12 cellular contexts compared by ENCODE assay signal in the genomic region with DNA sequence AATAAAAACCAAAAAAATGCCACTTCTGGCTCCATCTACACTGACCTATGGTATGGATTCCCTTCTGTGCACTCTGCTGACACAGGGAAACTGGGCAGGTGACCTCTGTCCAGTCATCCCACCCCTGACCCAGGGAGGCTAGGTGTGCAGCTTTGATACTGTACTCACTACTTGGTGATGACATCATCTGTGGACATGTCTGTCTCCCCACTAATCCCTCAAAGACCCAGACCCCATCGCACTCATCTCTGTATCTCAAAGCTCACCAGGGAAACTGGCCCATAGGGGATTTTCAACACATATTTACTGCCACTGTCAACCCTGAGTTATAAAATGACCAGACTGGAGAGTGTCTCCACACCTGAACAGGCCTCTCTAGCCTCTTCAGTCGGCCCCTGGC. TPM values are rescaled to one million over a fixed set of nuclear protein-coding genes. Genes with fewer than 3 reads are reported as not detected.
DNase-seq lines count a peak whose midpoint lies in the region; ATAC-seq, FAIRE-seq and TF ChIP-seq lines count a peak whose summit lies in the region.
"Had no signal": no experiment of that assay in that cellular context is flagged by ENCODE, and none has a peak within 500 bp of the region (broad histone marks: within the 10 kb centered on the region; RNA-seq: fewer than 3 reads in every experiment).

No MANE protein-coding gene starts in this region.

- peak overlapping the region in 2 of 3 donors; percentile 63 to 80 for H3K27ac Mint-ChIP-seq in CD4-positive, CD25-positive, alpha-beta regulatory T cell

- H3K4me3 Mint-ChIP-seq in CD4-positive, CD25-positive, alpha-beta regulatory T cell: peak overlapping the region in 2 of 4 donors; percentile 21 to 33

- in situ Hi-C loops in K562 (cut with MboI): no loop called here

- POLR2A ChIA-PET in K562 (lab: Yijun Ruan, JAX): interaction anchor here (0.7 to 2.6 kb wide), 7 partner anchors 8 to 85 kb away, joined by 3 to 8 read pairs (median 4); no protein-coding TSS in a partner anchor

- H3K27ac ChIP-seq in CD4-positive, CD25-positive, alpha-beta regulatory T cell (ENCODE audit: insufficient read depth, low read length, poor library complexity, severe bottlenecking): no peak overlapping the region
- H3K27ac ChIP-seq in K562 (ENCODE audit: extremely low read depth, low read depth, low read length): no peak overlapping the region
- no peak overlapping the region for H3K27ac ChIP-seq in aorta (ENCODE audit: low read depth in 1 of 2, low read length in 2 of 2)
- H3K27ac ChIP-seq: right atrium auricular region had no signal

- intact Hi-C loops in K562 (cut with micrococcal nuclease): no loop called here
- intact Hi-C loops in aorta (cut with DNase I): loop anchor here in 1 of 2 donors (5.0 kb wide), 1 partner anchor 56 kb away; no protein-coding TSS in a partner anchor

- no peak for ATAC-seq in CD4-positive, CD25-positive, alpha-beta regulatory T cell (ENCODE audit: low read depth in 2 of 2)
- ATAC-seq in GM19025 (IDR thresholded peaks at IDR 0.05; ENCODE audit: low read depth, unreplicated experiment): peak; percentile 52
- peak; percentile 66 for ATAC-seq in HG02852 (IDR thresholded peaks at IDR 0.05; ENCODE audit: unreplicated experiment)
- peak; percentile 16; the same call in 2 of the 3 replicates for ATAC-seq in K562
- ATAC-seq in aorta (ENCODE audit: low FRiP score): no peak

- no peaks in the 10 kb centered on the region for H3K9me3 ChIP-seq in CD4-positive, CD25-positive, alpha-beta regulatory T cell (ENCODE audit: control insufficient read depth in 2 of 2, low read length in 2 of 2)
- H3K9me3 ChIP-seq in K562 (replicated peaks; ENCODE audit: control insufficient read depth, insufficient read depth, low read depth, low read length) (no peaks in the 10 kb centered on the region), aorta (ENCODE audit: control insufficient read depth, low read length) (no peaks in the 10 kb centered on the region)
- H3K9me3 ChIP-seq: ascending aorta, right atrium auricular region had no signal

- no peak for TF ChIP-seq EP300 in K562 (IDR thresholded peaks at IDR 0.05; ENCODE audit: low read length)

- peaks cover 14 to 84% (median 66%) of the 10 kb centered on the region in 4 donors for H3K4me1 Mint-ChIP-seq in CD4-positive, CD25-positive, alpha-beta regulatory T cell

- H3K9me1 ChIP-seq in K562 (ENCODE audit: control insufficient read depth, insufficient read depth, low read length): peaks cover 4% of the 10 kb centered on the region

- no peaks in the 10 kb centered on the region for H3K36me3 ChIP-seq in CD4-positive, CD25-positive, alpha-beta regulatory T cell (ENCODE audit: control insufficient read depth, insufficient read depth, low read length)
- H3K36me3 ChIP-seq in K562 (ENCODE audit: control insufficient read depth, insufficient read depth, low read length) (peaks cover 7% of the 10 kb centered on the region; the same call in 2 of the 3 replicates), aorta (ENCODE audit: control insufficient read depth in 1 of 2, insufficient read depth in 2 of 2, low read length in 1 of 2) (no peaks in the 10 kb centered on the region)
- H3K36me3 ChIP-seq: ascending aorta, right atrium auricular region had no signal

- H3K36me3 Mint-ChIP-seq in CD4-positive, CD25-positive, alpha-beta regulatory T cell: peaks cover 23% of the 10 kb centered on the region

- H3K4me2 ChIP-seq in K562 (ENCODE audit: insufficient read depth, low read length): no peak overlapping the region

- TF ChIP-seq CTCF in K562 (IDR thresholded peaks at IDR 0.05 in 2 of 3, conservative IDR thresholded peaks at IDR 0.05 in 1 of 3; ENCODE audit: insufficient read depth in 2 of 3, low read depth in 1 of 3, low read length in 3 of 3): no peak

- H3K27me3 ChIP-seq in CD4-positive, CD25-positive, alpha-beta regulatory T cell (ENCODE audit: control insufficient read depth, insufficient read depth, low read length): no peaks in the 10 kb centered on the region
- H3K27me3 ChIP-seq in K562 (ENCODE audit: control insufficient read depth in 2 of 2, insufficient read depth in 2 of 2, low read length in 2 of 2): no peaks in the 10 kb centered on the region
- no peaks in the 10 kb centered on the region for H3K27me3 ChIP-seq in aorta (ENCODE audit: control insufficient read depth in 1 of 2, insufficient read depth in 2 of 2, low read length in 1 of 2)
- H3K27me3 ChIP-seq: ascending aorta, right atrium auricular region had no signal

- peaks cover 22% of the 10 kb centered on the region for H4K20me1 ChIP-seq in K562 (replicated peaks; ENCODE audit: control insufficient read depth, insufficient read depth, low read length)

- H3K4me3 ChIP-seq in CD4-positive, CD25-positive, alpha-beta regulatory T cell (ENCODE audit: low read depth, low read length): no peak overlapping the region
- H3K4me3 ChIP-seq in K562 (no peak overlapping the region), aorta (ENCODE audit: low read length in 2 of 2) (no peak overlapping the region)
- H3K4me3 ChIP-seq: right atrium auricular region had no signal

- no peak for TF ChIP-seq POLR2A in K562 (conservative IDR thresholded peaks at IDR 0.05)

- peaks cover 100% of the 10 kb centered on the region for H3K79me2 ChIP-seq in K562 (ENCODE audit: control insufficient read depth, insufficient read depth, low read length)

- no peaks in the 10 kb centered on the region for H3K9me3 Mint-ChIP-seq in CD4-positive, CD25-positive, alpha-beta regulatory T cell

- no TSS peak for BruUV-seq in K562 (replicated peaks; lab: Mats Ljungman, UMichigan)

- peaks cover 28% of the 10 kb centered on the region for H3K4me1 ChIP-seq in CD4-positive, CD25-positive, alpha-beta regulatory T cell (ENCODE audit: control insufficient read depth, insufficient read depth, low read length, poor library complexity, severe bottlenecking)
- H3K4me1 ChIP-seq in K562 (replicated peaks in 1 of 2; ENCODE audit: control insufficient read depth in 2 of 2, insufficient read depth in 2 of 2, low read length in 2 of 2): peaks cover 7 to 21% of the 10 kb centered on the region in 2 experiments; a peak in 4 of 5 replicates
- peaks cover 2% of the 10 kb centered on the region in 2 donors for H3K4me1 ChIP-seq in aorta (ENCODE audit: control insufficient read depth in 1 of 2, insufficient read depth in 2 of 2, low read length in 2 of 2)

- H3K27me3 Mint-ChIP-seq in CD4-positive, CD25-positive, alpha-beta regulatory T cell: no peaks in the 10 kb centered on the region

- CTCF ChIA-PET in K562 (lab: Yijun Ruan, JAX; ENCODE audit: low intra/inter-chr PET ratio): interaction anchor here (0.6 kb wide), 1 partner anchor 12 kb away, joined by 3 read pairs; no protein-coding TSS in a partner anchor

- no peak for TF ChIP-seq RAD21 in K562 (CRISPR knock-in tag; conservative IDR thresholded peaks at IDR 0.05 in 1 of 2, IDR thresholded peaks at IDR 0.05 in 1 of 2)

- no peak overlapping the region for H3K9ac ChIP-seq in K562 (ENCODE audit: insufficient read depth in 1 of 2, low read depth in 2 of 2, low read length in 2 of 2)

- no peak overlapping the region for H2AFZ ChIP-seq in K562 (ENCODE audit: low read depth, low read length)

- FAIRE-seq in K562 (lab: Jason Lieb, UNC) (no peak), RCC 7860 (lab: Jason Lieb, UNC) (no peak)
- FAIRE-seq: endothelial cell of umbilical vein had no signal

- no peak for DNase-seq in CD4-positive, CD25-positive, alpha-beta regulatory T cell
- DNase-seq in K562 (ENCODE audit: extremely low read depth in 1 of 4, low spot score in 3 of 4) (no peak), NCI-H1417 (lab: John Stamatoyannopoulos, UW) (no peak), aorta (no peak), NCI-H1105 (lab: John Stamatoyannopoulos, UW) (no peak), RCC 7860 (ENCODE audit: low spot score) (no peak)
- DNase-seq: NCI-H82 had no signal

- 34% methylated on average over 2 of the region's 2 CpGs for WGBS in K562 (ENCODE audit: insufficient coverage, low coverage, missing lambda C conversion rate)
- WGBS in aorta, 2 donors: 56 to 61% methylated on average over 2 of the region's 2 CpGs

TF ChIP-seq in K562, 482 proteins besides CTCF, POLR2A, EP300 and RAD21 (continues in another document):
- TF ChIP-seq ARNT (IDR thresholded peaks at IDR 0.05) (no peak), RBFOX2 (IDR thresholded peaks at IDR 0.05; ENCODE audit: low read depth, low read length) (no peak), ZNF140 (CRISPR knock-in tag; IDR thresholded peaks at IDR 0.05) (no peak), GABPA (tag; conservative IDR thresholded peaks at IDR 0.05; ENCODE audit: low read depth) (no peak), ZNF778 (CRISPR knock-in tag; IDR thresholded peaks at IDR 0.05) (no peak)

RNA-seq across cellular contexts. Expression of a gene that starts 10.6 kb away (rescaled TPM):
- total RNA-seq in CD4-positive, CD25-positive, alpha-beta regulatory T cell: 241 TPM
- 10 to 100 TPM; 25.7 to 34.3 (median 31.4) TPM for polyA plus RNA-seq in CD4-positive, CD25-positive, alpha-beta regulatory T cell
- total RNA-seq in K562 (2011; cell fraction: chromatin; rRNA removed; ENCODE audit: low replicate concordance): 267 and 295 TPM in 2 replicates
- total RNA-seq in K562 (2011; cell fraction: nucleolus; rRNA removed): 202 and 204 TPM in 2 replicates
- 277 and 388 TPM in 2 replicates for total RNA-seq in K562 (2011; cell fraction: nucleoplasm; rRNA removed)
- total RNA-seq in K562 (2014; rRNA removed) (187 and 232 TPM in 2 replicates), K562 (2014; rRNA removed; fragmentation: Illumina TruSeq; extraction: Trizol) (82.2 and 82.5 TPM in 2 replicates), K562 (2015; rRNA removed; fragmentation: Illumina TruSeq; extraction: Trizol) (82.3 and 83.8 TPM in 2 replicates), K562 (2021) (91.8 and 94.0 TPM in 2 replicates), aorta (10 to 100 TPM; 33.1 to 54.3 TPM)
- polyA plus RNA-seq in K562 (2011; rRNA removed) (69.8 and 89.6 TPM in 2 replicates), K562 (2014; fragmentation: Illumina TruSeq; extraction: Trizol) (61.5 and 69.7 TPM in 2 replicates), K562 (2014; fragmentation: Nextera tagmentation; extraction: Ambion mirVana) (10 to 100 TPM; 22.6 to 25.3 TPM), K562 (2014; rRNA removed) (63.2 and 82.2 TPM in 2 replicates), aorta (10 to 100 TPM in 1 of 2 donors, 1 to 10 TPM in 1; 8.9 to 11.3 TPM)
- polyA plus RNA-seq in K562 (2011; cell fraction: cytosol; rRNA removed): 58.5 and 88.3 TPM in 2 replicates
- 74.4 and 107 TPM in 2 replicates for polyA plus RNA-seq in K562 (2011; cell fraction: nucleus; rRNA removed)
- polyA plus RNA-seq in K562 (2012): 27.2 and 40.1 TPM in 2 replicates
- 116 and 125 TPM in 2 replicates for polyA minus RNA-seq in K562 (2011; rRNA and poly(A)+ RNA removed)
- polyA minus RNA-seq in K562 (2011; cell fraction: cytosol; rRNA and poly(A)+ RNA removed): 75.6 and 79.4 TPM in 2 replicates
- polyA minus RNA-seq in K562 (2011; cell fraction: nucleus; rRNA and poly(A)+ RNA removed): 297 and 317 TPM in 2 replicates

Comparison
In these comparisons a context has a peak if more than half of its experiments do, and no peak if none do; other contexts are left out.
1. ATAC-seq: peak in GM19025 (single experiment), HG02852 (single experiment) and K562 (single experiment); none in CD4-positive, CD25-positive, alpha-beta regulatory T cell (0 of 2) and aorta (single experiment).